In genomic region chr19:40519352-40520322, GRCh38 we compare ENCODE assay signal across 2 cellular contexts.
TF ChIP-seq lines count a peak whose summit lies in the region.

No MANE protein-coding gene starts in this region.

TF ChIP-seq in HEK293T, 16 proteins besides CTCF, POLR2A, EP300 and RAD21:
- no peak for TF ChIP-seq ELF4 (IDR thresholded peaks at IDR 0.05)
- 0 out of 2 replicates have a peak, but pooled peaks have one; percentile 9 for TF ChIP-seq ARNT (IDR thresholded peaks at IDR 0.05)
- TF ChIP-seq L3MBTL2 (conservative IDR thresholded peaks at IDR 0.05): peak; percentile 66

TF ChIP-seq in GM12878, 131 proteins besides CTCF, POLR2A, EP300 and RAD21:
- TF ChIP-seq HDAC6 (IDR thresholded peaks at IDR 0.05; ENCODE audit: unreplicated experiment): peak; percentile 92
- no peak for TF ChIP-seq RB1 (IDR thresholded peaks at IDR 0.05; ENCODE audit: borderline replicate concordance)
TF ChIP-seq in GM12878: peak in this region for 1.
